ENCODE assay signal across 8 cellular contexts in the genomic region with DNA sequence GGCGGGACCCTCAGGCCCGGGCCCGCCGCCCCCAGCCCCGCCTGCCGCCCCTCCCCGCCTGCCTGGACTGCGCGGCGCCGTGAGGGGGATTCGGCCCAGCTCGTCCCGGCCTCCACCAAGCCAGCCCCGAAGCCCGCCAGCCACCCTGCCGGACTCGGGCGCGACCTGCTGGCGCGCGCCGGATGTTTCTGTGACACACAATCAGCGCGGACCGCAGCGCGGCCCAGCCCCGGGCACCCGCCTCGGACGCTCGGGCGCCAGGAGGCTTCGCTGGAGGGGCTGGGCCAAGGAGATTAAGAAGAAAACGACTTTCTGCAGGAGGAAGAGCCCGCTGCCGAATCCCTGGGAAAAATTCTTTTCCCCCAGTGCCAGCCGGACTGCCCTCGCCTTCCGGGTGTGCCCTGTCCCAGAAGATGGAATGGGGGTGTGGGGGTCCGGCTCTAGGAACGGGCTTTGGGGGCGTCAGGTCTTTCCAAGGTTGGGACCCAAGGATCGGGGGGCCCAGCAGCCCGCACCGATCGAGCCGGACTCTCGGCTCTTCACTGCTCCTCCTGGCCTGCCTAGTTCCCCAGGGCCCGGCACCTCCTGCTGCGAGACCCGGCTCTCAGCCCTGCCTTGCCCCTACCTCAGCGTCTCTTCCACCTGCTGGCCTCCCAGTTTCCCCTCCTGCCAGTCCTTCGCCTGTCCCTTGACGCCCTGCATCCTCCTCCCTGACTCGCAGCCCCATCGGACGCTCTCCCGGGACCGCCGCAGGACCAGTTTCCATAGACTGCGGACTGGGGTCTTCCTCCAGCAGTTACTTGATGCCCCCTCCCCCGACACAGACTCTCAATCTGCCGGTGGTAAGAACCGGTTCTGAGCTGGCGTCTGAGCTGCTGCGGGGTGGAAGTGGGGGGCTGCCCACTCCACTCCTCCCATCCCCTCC.
DNase-seq lines count a peak whose midpoint lies in the region; ATAC-seq, FAIRE-seq and TF ChIP-seq lines count a peak whose summit lies in the region.

No MANE protein-coding gene starts in this region.

- no peak overlapping the region for H3K4ac ChIP-seq in H1 (replicated peaks; ENCODE audit: insufficient read length, low read depth, low read length)

- peak overlapping the region in 3 of 4 experiments; percentile 26 to 53 (median 28); a peak in 5 of 8 replicates for H3K4me3 ChIP-seq in H1 (ENCODE audit: extremely low read depth in 1 of 4, insufficient read depth in 2 of 4, low read depth in 3 of 4, low read length in 4 of 4)

- peaks cover 27% of the 10 kb centered on the region for H3K36me3 Mint-ChIP-seq in T-helper 17 cell (ENCODE audit: low read depth)
- H3K36me3 Mint-ChIP-seq in natural killer cell treated with Interleukin-12 subunit alpha and Interleukin-12 subunit beta and Interleukin-15 and Interleukin-18, amount 100 ng/mL, for 72 hours, result no peaks in the 10 kb centered on the region

- peaks cover 96 to 100% (median 100%) of the 10 kb centered on the region in 4 experiments for H3K27me3 ChIP-seq in H1 (replicated peaks in 1 of 4; ENCODE audit: control insufficient read depth in 3 of 4, extremely low read depth in 1 of 4, insufficient read depth in 3 of 4, low read length in 3 of 4)

- WGBS in H1 (ENCODE audit: extremely low coverage in 1 of 2, insufficient coverage in 1 of 2, insufficient read length in 1 of 2, insufficient replicate concordance in 2 of 2, low coverage in 1 of 2, low lambda C conversion rate in 2 of 2, missing lambda C conversion rate in 1 of 2), 2 experiments, result 5% methylated on average over 64 of the region's 69 CpGs; no CpG with 5 or more reads in 1 of the 2 experiments

- POLR2A ChIA-PET in H1 (lab: Charles Lee; ENCODE audit: partially characterized antibody), result no interaction called here

- no peak overlapping the region for H3K14ac ChIP-seq in H1 (ENCODE audit: insufficient read length)

- H3K79me1 ChIP-seq in H1 (ENCODE audit: low read depth, low read length), result no peaks in the 10 kb centered on the region

- peaks cover 0 to 8% (median 0%) of the 10 kb centered on the region in 4 experiments; a peak in 1 of 8 replicates for H3K36me3 ChIP-seq in H1 (ENCODE audit: control insufficient read depth in 2 of 4, insufficient read depth in 4 of 4, low read length in 3 of 4)

- H4K20me1 ChIP-seq in H1 (replicated peaks in 1 of 2; ENCODE audit: control insufficient read depth in 1 of 2, insufficient read depth in 2 of 2, low read length in 2 of 2), result peaks cover 12 to 15% of the 10 kb centered on the region in 2 experiments

- no peaks in the 10 kb centered on the region for H3K79me2 ChIP-seq in H1 (ENCODE audit: control insufficient read depth in 1 of 2, insufficient read depth in 2 of 2, low read length in 2 of 2)

- H3K4me2 ChIP-seq in H1 (ENCODE audit: insufficient read depth in 1 of 2, low read depth in 2 of 2, low read length in 2 of 2), result peak overlapping the region; percentile 51 to 72

- H3K56ac ChIP-seq in H1 (replicated peaks; ENCODE audit: insufficient read length, low read depth, low read length), result no peak overlapping the region

- DNase-seq in 8988T, result peak; percentile 91
- DNase-seq in GM12891 (ENCODE audit: insufficient read length, low spot score), result peak; percentile 63
- no peak for DNase-seq in T-helper 17 cell
- DNase-seq in H1 (ENCODE audit: low read depth in 1 of 2, low spot score in 2 of 2), result peak in 1 of 2 experiments; percentile 74
- peak; percentile 65 for DNase-seq in natural killer cell treated with Interleukin-12 subunit alpha and Interleukin-12 subunit beta and Interleukin-15 and Interleukin-18, amount 100 ng/mL, for 72 hours (ENCODE audit: low spot score)
- no peak for DNase-seq in SIG-M5 (lab: John Stamatoyannopoulos, UW)

- H2BK15ac ChIP-seq in H1 (ENCODE audit: low read length), result no peak overlapping the region

- peak; percentile 12 to 52; a peak in 3 of 4 replicates for TF ChIP-seq RAD21 in H1 (IDR thresholded peaks at IDR 0.05 in 1 of 2, conservative IDR thresholded peaks at IDR 0.05 in 1 of 2; ENCODE audit: low read depth in 2 of 2, low read length in 2 of 2)

- CTCF ChIA-PET in H1 (lab: Charles Lee; ENCODE audit: partially characterized antibody), result interaction anchor here (0.6 to 8.1 kb wide), 8 partner anchors 11 to 265 kb away, joined by 3 to 74 read pairs (median 4); no protein-coding TSS in a partner anchor

- H3K27ac Mint-ChIP-seq in T-helper 17 cell, result peak overlapping the region; percentile 80
- no peak overlapping the region for H3K27ac Mint-ChIP-seq in natural killer cell treated with Interleukin-12 subunit alpha and Interleukin-12 subunit beta and Interleukin-15 and Interleukin-18, amount 100 ng/mL, for 72 hours

- H3K4me1 Mint-ChIP-seq in T-helper 17 cell, result peaks cover 30% of the 10 kb centered on the region
- peaks cover 23 to 29% of the 10 kb centered on the region in 2 donors for H3K4me1 Mint-ChIP-seq in natural killer cell treated with Interleukin-12 subunit alpha and Interleukin-12 subunit beta and Interleukin-15 and Interleukin-18, amount 100 ng/mL, for 72 hours (ENCODE audit: low read depth in 2 of 2)

- H2BK5ac ChIP-seq in H1 (ENCODE audit: low read depth, low read length), result no peak overlapping the region

- peak in 1 of 3 experiments; percentile 42; a peak in 2 of 4 replicates for TF ChIP-seq CTCF in H1 (IDR thresholded peaks at IDR 0.05; ENCODE audit: control extremely low read depth in 1 of 3, insufficient read depth in 1 of 3, low read depth in 1 of 3, low read length in 3 of 3)

- H3K9me3 ChIP-seq in T-helper 17 cell (ENCODE audit: control insufficient read depth, low read length, poor library complexity, severe bottlenecking) (no peaks in the 10 kb centered on the region), H1 (ENCODE audit: insufficient read depth in 2 of 2, low read depth in 1 of 2, low read length in 1 of 2) (no peaks in the 10 kb centered on the region)

- H2BK12ac ChIP-seq in H1 (ENCODE audit: low read depth, low read length), result peak overlapping the region; percentile 60; the same call in 1 of the 2 replicates

- H2BK20ac ChIP-seq in H1 (ENCODE audit: low read length), result no peak overlapping the region

- H3K27ac ChIP-seq in H1 (ENCODE audit: low read depth, low read length), result no peak overlapping the region

- H4K91ac ChIP-seq in H1 (replicated peaks; ENCODE audit: insufficient read length, low read length), result no peak overlapping the region

- peak overlapping the region; percentile 93 for H3K4me3 Mint-ChIP-seq in T-helper 17 cell
- H3K4me3 Mint-ChIP-seq in natural killer cell treated with Interleukin-12 subunit alpha and Interleukin-12 subunit beta and Interleukin-15 and Interleukin-18, amount 100 ng/mL, for 72 hours, result peak overlapping the region; percentile 90

- H3K4me1 ChIP-seq in H1 (replicated peaks in 1 of 4; ENCODE audit: control insufficient read depth in 3 of 4, insufficient read depth in 4 of 4, low read length in 3 of 4), result peaks cover 4 to 26% (median 20%) of the 10 kb centered on the region in 4 experiments

- TF ChIP-seq POLR2A in GM12891 (IDR thresholded peaks at IDR 0.05; ENCODE audit: low read depth, low read length) (no peak), H1 (IDR thresholded peaks at IDR 0.05; ENCODE audit: control extremely low read depth in 1 of 2, low read depth in 2 of 2, low read length in 2 of 2) (no peak)

- H3K9ac ChIP-seq in H1 (replicated peaks in 1 of 4; ENCODE audit: extremely low read depth in 1 of 4, low read depth in 3 of 4, low read length in 3 of 4), result no peak overlapping the region

- FAIRE-seq in GM12891 (lab: Jason Lieb, UNC), result peak; percentile 26
- no peak for FAIRE-seq in H1 (lab: Jason Lieb, UNC)

- peak overlapping the region; percentile 35; the same call in 1 of the 2 replicates for H4K8ac ChIP-seq in H1 (ENCODE audit: extremely low read depth, insufficient read depth, low read length)

- H3K23me2 ChIP-seq in H1 (ENCODE audit: low read depth, low read length), result peaks cover 2% of the 10 kb centered on the region; the same call in 1 of the 2 replicates

- H3K27me3 Mint-ChIP-seq in T-helper 17 cell, result peaks cover 34% of the 10 kb centered on the region
- peaks cover 34 to 64% of the 10 kb centered on the region in 2 donors for H3K27me3 Mint-ChIP-seq in natural killer cell treated with Interleukin-12 subunit alpha and Interleukin-12 subunit beta and Interleukin-15 and Interleukin-18, amount 100 ng/mL, for 72 hours

- ATAC-seq in T-helper 17 cell (peak; percentile 29), GM21367 (IDR thresholded peaks at IDR 0.05; ENCODE audit: unreplicated experiment) (no peak), HG03045 (IDR thresholded peaks at IDR 0.05; ENCODE audit: unreplicated experiment) (no peak)
- peak; percentile 72 to 76 for ATAC-seq in natural killer cell treated with Interleukin-12 subunit alpha and Interleukin-12 subunit beta and Interleukin-15 and Interleukin-18, amount 100 ng/mL, for 72 hours

- no peak overlapping the region for H3K23ac ChIP-seq in H1 (ENCODE audit: insufficient read length)

- TF ChIP-seq EP300 in H1 (IDR thresholded peaks at IDR 0.05; ENCODE audit: borderline replicate concordance in 1 of 2, low read depth in 2 of 2, low read length in 2 of 2), result no peak

- H2AK5ac ChIP-seq in H1 (ENCODE audit: low read depth, low read length), result no peak overlapping the region

- H3K18ac ChIP-seq in H1 (ENCODE audit: extremely low read depth, low read length), result no peak overlapping the region

- no peak overlapping the region for H2AFZ ChIP-seq in H1 (ENCODE audit: low read length)

- no peaks in the 10 kb centered on the region for H3K9me3 Mint-ChIP-seq in natural killer cell treated with Interleukin-12 subunit alpha and Interleukin-12 subunit beta and Interleukin-15 and Interleukin-18, amount 100 ng/mL, for 72 hours

- H4K5ac ChIP-seq in H1 (ENCODE audit: insufficient read length, low read depth, low read length), result no peak overlapping the region

- no peak overlapping the region for H2BK120ac ChIP-seq in H1 (replicated peaks; ENCODE audit: low read depth, low read length)

TF ChIP-seq in GM12891, 5 proteins besides CTCF, POLR2A, EP300 and RAD21:
- TF ChIP-seq TAF1 (IDR thresholded peaks at IDR 0.05; ENCODE audit: low read depth, low read length) (no peak), PAX5 (IDR thresholded peaks at IDR 0.05; ENCODE audit: insufficient read depth, low read length, severe bottlenecking) (no peak), POU2F2 (IDR thresholded peaks at IDR 0.05; ENCODE audit: low read depth, low read length) (no peak), POLR2AphosphoS5 (IDR thresholded peaks at IDR 0.05; ENCODE audit: low read depth, low read length) (no peak), SPI1 (IDR thresholded peaks at IDR 0.05; ENCODE audit: low read depth, low read length) (no peak)

TF ChIP-seq in H1, 55 proteins besides CTCF, POLR2A, EP300 and RAD21 (continues in another document):
- TF ChIP-seq MAFK (IDR thresholded peaks at IDR 0.05; ENCODE audit: low read depth, low read length) (no peak), BACH1 (IDR thresholded peaks at IDR 0.05; ENCODE audit: low read length) (no peak), NANOG (IDR thresholded peaks at IDR 0.05; ENCODE audit: insufficient read depth, low read depth, low read length, poor library complexity, severe bottlenecking) (no peak), JUND (IDR thresholded peaks at IDR 0.05; ENCODE audit: low read length) (no peak), RNF2 (IDR thresholded peaks at IDR 0.05; ENCODE audit: borderline replicate concordance, low read depth, low read length, missing control alignments, poor library complexity, severe bottlenecking) (peak; percentile 67), SIN3A (conservative IDR thresholded peaks at IDR 0.05 in 1 of 2, IDR thresholded peaks at IDR 0.05 in 1 of 2; ENCODE audit: low read depth in 1 of 2, low read length in 2 of 2) (no peak)

Comparison
In these comparisons a context has a peak if more than half of its experiments do, and no peak if none do; other contexts are left out.
1. DNase-seq: peak in 8988T (single experiment), GM12891 (single experiment) and natural killer cell treated with Interleukin-12 subunit alpha and Interleukin-12 subunit beta and Interleukin-15 and Interleukin-18, amount 100 ng/mL, for 72 hours (single experiment); none in T-helper 17 cell (0 of 3) and SIG-M5 (single experiment).
2. ATAC-seq: peak in T-helper 17 cell (single experiment) and natural killer cell treated with Interleukin-12 subunit alpha and Interleukin-12 subunit beta and Interleukin-15 and Interleukin-18, amount 100 ng/mL, for 72 hours (2 of 2); none in GM21367 (single experiment) and HG03045 (single experiment).